In the genomic region with DNA sequence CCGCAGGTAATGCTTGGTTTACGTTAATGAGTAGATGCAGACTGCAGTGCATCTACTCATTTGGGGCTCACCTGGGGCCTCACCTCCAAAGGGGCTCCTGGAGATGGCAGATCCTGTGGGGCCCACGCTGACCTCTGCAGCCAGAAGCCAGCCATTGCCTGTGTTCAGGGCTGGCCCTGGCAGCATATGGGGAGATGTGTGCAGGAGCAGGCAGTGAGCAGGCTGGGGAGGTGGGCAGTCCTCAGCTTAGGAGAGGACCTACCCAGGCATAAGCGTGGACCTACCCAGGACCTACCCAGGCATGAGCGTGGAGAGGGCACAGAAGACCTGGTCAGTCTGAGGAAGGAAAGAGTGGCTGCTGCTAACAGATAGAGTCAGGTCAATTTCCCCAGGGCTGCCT, we compare ENCODE assay signal across 20 cellular contexts.
"Had no signal": no experiment of that assay in that cellular context is flagged by ENCODE, and none has a peak within 500 bp of the region (broad histone marks: within the 10 kb centered on the region; RNA-seq: fewer than 3 reads in every experiment).

No MANE protein-coding gene starts in this region.

- DNase-seq: activated CD8-positive, alpha-beta memory T cell treated with anti-CD3 and anti-CD28 coated beads, Interleukin-2, amount 10 ng/mL, durations not matched to agents 7 days and 5 days; activated CD8-positive, alpha-beta T cell treated with anti-CD3 and anti-CD28 coated beads, Interleukin-2, amount 10 ng/mL, durations not matched to agents 7 days and 5 days; activated naive CD4-positive, alpha-beta T cell treated with Interleukin-2 at 50 U/mL for 16 hours; activated T-cell treated with anti-CD3 and anti-CD28 coated beads, Interleukin-2, amount 50 U/mL, for 48 hours; cortex of kidney; effector memory CD8-positive, alpha-beta T cell; foreskin fibroblast; heart right ventricle; midbrain; naive thymus-derived CD4-positive, alpha-beta T cell; occipital lobe; stimulated activated naive CD4-positive, alpha-beta T cell; T-helper 17 cell; T1000 had no signal

- ATAC-seq: activated CD8-positive, alpha-beta memory T cell treated with anti-CD3 and anti-CD28 coated beads, Interleukin-2, amount 10 ng/mL, durations not matched to agents 7 days and 5 days; activated CD8-positive, alpha-beta T cell treated with anti-CD3 and anti-CD28 coated beads, Interleukin-2, amount 10 ng/mL, durations not matched to agents 7 days and 5 days; effector memory CD8-positive, alpha-beta T cell; heart right ventricle; naive thymus-derived CD4-positive, alpha-beta T cell; T-helper 17 cell had no signal

- H3K4me3 ChIP-seq: ascending aorta, heart right ventricle, right atrium auricular region, suprapubic skin, tibial artery had no signal

- H3K36me3 ChIP-seq: ascending aorta, heart right ventricle, right atrium auricular region, suprapubic skin, tibial artery had no signal

- H3K27me3 ChIP-seq: ascending aorta, right atrium auricular region, suprapubic skin had no signal

- H3K9me3 ChIP-seq: ascending aorta, heart right ventricle, right atrium auricular region, suprapubic skin, tibial artery had no signal

- H3K9ac ChIP-seq: parathyroid adenoma had no signal

- H3K79me2 ChIP-seq: parathyroid adenoma had no signal

- FAIRE-seq: endothelial cell of umbilical vein had no signal

- H2AFZ ChIP-seq: parathyroid adenoma had no signal

- H3K4me1 ChIP-seq: ascending aorta, heart right ventricle, parathyroid adenoma, right atrium auricular region, suprapubic skin, tibial artery had no signal

- H3K27ac ChIP-seq: ascending aorta, heart right ventricle, parathyroid adenoma, right atrium auricular region, suprapubic skin, tibial artery had no signal
